In the genomic region with DNA sequence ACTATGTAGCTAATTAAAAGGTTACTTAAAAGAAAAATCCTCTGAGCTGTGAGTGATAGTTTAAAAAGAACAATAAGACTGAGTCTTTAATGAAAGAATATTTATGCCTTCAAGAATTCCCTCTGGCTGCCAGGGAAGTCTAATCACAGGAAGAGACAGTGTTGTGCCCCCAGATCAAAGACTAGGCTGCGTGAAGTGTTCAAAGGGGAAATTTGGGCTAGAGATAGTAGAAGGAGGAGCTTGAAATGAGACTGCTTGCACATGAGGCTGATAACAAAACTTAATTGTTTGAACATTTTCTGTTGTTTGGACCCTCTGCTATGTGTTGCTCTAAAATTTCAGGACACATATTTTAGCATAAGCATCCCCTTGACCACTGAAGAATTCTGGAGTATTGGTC, we compare ENCODE assay signal across 27 cellular contexts.
"Had no signal": no experiment of that assay in that cellular context is flagged by ENCODE, and none has a peak within 500 bp of the region (broad histone marks: within the 10 kb centered on the region; RNA-seq: fewer than 3 reads in every experiment).

No MANE protein-coding gene starts in this region.

- FAIRE-seq: colon, endometrium, endothelial cell of umbilical vein, frontal cortex had no signal

- H3K27me3 Mint-ChIP-seq: dendritic cell treated with granulocyte-macrophage colony-stimulating factor and Interleukin-4, amounts not matched to agents 40 ng/mL and 50 ng/mL, for 4 days; effector memory CD8-positive, alpha-beta T cell had no signal

- H3K36me3 ChIP-seq: colonic mucosa, esophagus muscularis mucosa, esophagus squamous epithelium, gastrocnemius medialis, gastroesophageal sphincter, heart left ventricle, heart right ventricle had no signal

- H3K9me3 ChIP-seq: colonic mucosa, esophagus muscularis mucosa, esophagus squamous epithelium, gastrocnemius medialis, gastroesophageal sphincter, heart left ventricle, heart right ventricle had no signal

- H3K4me3 ChIP-seq: colonic mucosa, coronary artery, dorsolateral prefrontal cortex, esophagus muscularis mucosa, esophagus squamous epithelium, gastrocnemius medialis, gastroesophageal sphincter, heart left ventricle, heart right ventricle had no signal

- H3K4me1 ChIP-seq: colonic mucosa, foreskin keratinocyte, gastrocnemius medialis had no signal

- DNase-seq: colonic mucosa; cortex of kidney; dermis blood vessel endothelial cell; dorsolateral prefrontal cortex; effector CD4-positive, alpha-beta T cell; effector CD8-positive, alpha-beta T cell; effector memory CD4-positive, alpha-beta T cell; effector memory CD8-positive, alpha-beta T cell; endodermal cell; erythroblast; esophagus squamous epithelium; foreskin fibroblast; foreskin keratinocyte; gastrocnemius medialis; glutamatergic neuron; heart left ventricle; heart right ventricle had no signal

- H3K4me3 Mint-ChIP-seq: dendritic cell treated with granulocyte-macrophage colony-stimulating factor and Interleukin-4, amounts not matched to agents 40 ng/mL and 50 ng/mL, for 4 days; effector memory CD8-positive, alpha-beta T cell; endodermal cell had no signal

- H3K27ac ChIP-seq: colonic mucosa, coronary artery, dorsolateral prefrontal cortex, epithelial cell of prostate, esophagus muscularis mucosa, esophagus squamous epithelium, foreskin keratinocyte, gastrocnemius medialis, gastroesophageal sphincter, heart left ventricle, heart right ventricle had no signal

- ATAC-seq: effector memory CD8-positive, alpha-beta T cell; esophagus mucosa; gastrocnemius medialis had no signal

- H3K4me1 Mint-ChIP-seq: endodermal cell had no signal

- H3K9me3 Mint-ChIP-seq: dendritic cell treated with granulocyte-macrophage colony-stimulating factor and Interleukin-4, amounts not matched to agents 40 ng/mL and 50 ng/mL, for 4 days; effector memory CD8-positive, alpha-beta T cell; endodermal cell had no signal

- H3K27me3 ChIP-seq: colonic mucosa, dorsolateral prefrontal cortex, esophagus muscularis mucosa, esophagus squamous epithelium, foreskin keratinocyte, gastrocnemius medialis, gastroesophageal sphincter, heart left ventricle, heart right ventricle had no signal

- H3K27ac Mint-ChIP-seq: dendritic cell treated with granulocyte-macrophage colony-stimulating factor and Interleukin-4, amounts not matched to agents 40 ng/mL and 50 ng/mL, for 4 days; effector memory CD8-positive, alpha-beta T cell; endodermal cell had no signal
